11 cellular contexts compared by ENCODE assay signal in the genomic region with DNA sequence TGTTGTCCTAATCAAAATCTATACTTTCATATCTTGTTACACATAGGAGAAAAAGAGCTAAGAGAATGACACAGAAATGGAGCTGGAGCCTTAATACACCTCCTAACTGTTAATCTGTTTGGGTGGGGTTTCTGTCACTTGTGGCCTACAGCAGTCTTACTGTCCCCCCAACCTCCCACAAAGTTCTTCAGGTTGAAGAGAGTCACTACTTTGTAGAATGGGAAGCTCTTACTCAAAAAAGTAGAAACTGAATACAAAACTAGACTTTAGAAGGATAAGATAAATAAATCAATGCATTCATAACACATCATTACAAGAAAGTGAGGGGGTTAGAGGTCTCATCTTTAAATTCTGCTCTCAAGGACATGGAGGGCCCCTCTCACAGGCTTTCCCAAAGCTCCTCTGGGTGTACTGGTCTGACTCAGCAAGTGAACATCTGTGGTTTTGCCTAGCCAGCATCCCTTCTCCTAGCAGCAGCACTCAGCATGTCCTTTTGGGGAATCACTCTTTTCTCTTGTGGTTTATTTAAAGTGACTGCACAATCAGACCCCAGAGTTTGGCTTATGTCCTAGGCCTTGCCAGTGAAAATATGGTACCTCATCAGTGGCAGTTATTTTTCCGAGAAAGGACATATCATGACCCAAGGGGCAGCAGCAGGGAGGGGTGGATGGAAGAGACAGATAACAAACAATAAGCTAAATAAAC. TPM values are rescaled to one million over a fixed set of nuclear protein-coding genes. Genes with fewer than 3 reads are reported as not detected.
DNase-seq lines count a peak whose midpoint lies in the region; ATAC-seq and TF ChIP-seq lines count a peak whose summit lies in the region.
"Had no signal": no experiment of that assay in that cellular context is flagged by ENCODE, and none has a peak within 500 bp of the region (broad histone marks: within the 10 kb centered on the region; RNA-seq: fewer than 3 reads in every experiment).

No MANE protein-coding gene starts in this region.

- H3K4me3 Mint-ChIP-seq in activated naive CD8-positive, alpha-beta T cell treated with anti-CD3 and anti-CD28 coated beads, Interleukin-2, amount 50 U/mL, for 24 hours, result peak overlapping the region; percentile 46
- peak overlapping the region in 9 of 10 donors; percentile 68 to 93 (median 79) for H3K4me3 Mint-ChIP-seq in naive thymus-derived CD4-positive, alpha-beta T cell

- H3K4me1 Mint-ChIP-seq in activated naive CD8-positive, alpha-beta T cell treated with anti-CD3 and anti-CD28 coated beads, Interleukin-2, amount 50 U/mL, for 24 hours, result peaks cover 33% of the 10 kb centered on the region
- peaks cover 18 to 34% (median 29%) of the 10 kb centered on the region in 7 donors for H3K4me1 Mint-ChIP-seq in naive thymus-derived CD4-positive, alpha-beta T cell

- intact Hi-C loops in naive thymus-derived CD4-positive, alpha-beta T cell (cut with micrococcal nuclease), result no loop called here

- no peaks in the 10 kb centered on the region for H3K27me3 ChIP-seq in naive thymus-derived CD4-positive, alpha-beta T cell (ENCODE audit: control insufficient read depth in 2 of 2, insufficient read depth in 2 of 2, low read length in 2 of 2)
- H3K27me3 ChIP-seq in WERI-Rb-1 (ENCODE audit: insufficient read depth, low read depth, severe bottlenecking), result no peaks in the 10 kb centered on the region

- no peaks in the 10 kb centered on the region for H3K9me3 Mint-ChIP-seq in activated naive CD8-positive, alpha-beta T cell treated with anti-CD3 and anti-CD28 coated beads, Interleukin-2, amount 50 U/mL, for 24 hours
- no peaks in the 10 kb centered on the region for H3K9me3 Mint-ChIP-seq in naive thymus-derived CD4-positive, alpha-beta T cell

- CTCF ChIA-PET in naive thymus-derived CD4-positive, alpha-beta T cell (lab: Charles Lee), result interaction anchor here (0.6 to 1.0 kb wide), 2 partner anchors 78 to 870 kb away, joined by 3 read pairs; no protein-coding TSS in a partner anchor

- no peaks in the 10 kb centered on the region for H3K9me3 ChIP-seq in naive thymus-derived CD4-positive, alpha-beta T cell (ENCODE audit: control insufficient read depth in 2 of 3, low read length in 3 of 3)
- H3K9me3 ChIP-seq in WERI-Rb-1 (ENCODE audit: severe bottlenecking), result no peaks in the 10 kb centered on the region

- peaks cover 3% of the 10 kb centered on the region for H3K36me3 Mint-ChIP-seq in activated naive CD8-positive, alpha-beta T cell treated with anti-CD3 and anti-CD28 coated beads, Interleukin-2, amount 50 U/mL, for 24 hours (ENCODE audit: low read depth)
- H3K36me3 Mint-ChIP-seq in naive thymus-derived CD4-positive, alpha-beta T cell, result peaks cover 0 to 2% (median 0%) of the 10 kb centered on the region in 5 donors

- peaks cover 3 to 5% of the 10 kb centered on the region in 2 donors for H3K4me1 ChIP-seq in naive thymus-derived CD4-positive, alpha-beta T cell (ENCODE audit: control insufficient read depth in 2 of 2, insufficient read depth in 2 of 2, low read length in 2 of 2)

- peak overlapping the region; percentile 23 for H3K27ac Mint-ChIP-seq in activated naive CD8-positive, alpha-beta T cell treated with anti-CD3 and anti-CD28 coated beads, Interleukin-2, amount 50 U/mL, for 24 hours
- peak overlapping the region in 7 of 9 donors; percentile 43 to 91 (median 79) for H3K27ac Mint-ChIP-seq in naive thymus-derived CD4-positive, alpha-beta T cell

- POLR2A ChIA-PET in naive thymus-derived CD4-positive, alpha-beta T cell (lab: Charles Lee), result interaction anchor here (0.6 kb wide), 1 partner anchor 78 kb away, joined by 3 read pairs; no protein-coding TSS in a partner anchor

- H3K27me3 Mint-ChIP-seq in activated naive CD8-positive, alpha-beta T cell treated with anti-CD3 and anti-CD28 coated beads, Interleukin-2, amount 50 U/mL, for 24 hours, result peaks cover 8% of the 10 kb centered on the region
- peaks cover 0 to 10% (median 0%) of the 10 kb centered on the region in 5 donors for H3K27me3 Mint-ChIP-seq in naive thymus-derived CD4-positive, alpha-beta T cell

- DNase-seq in EH (ENCODE audit: low read depth) (peak; percentile 87), Kasumi-1 (lab: John Stamatoyannopoulos, UW) (peak; percentile 26 to 27), WERI-Rb-1 (no peak), pons (ENCODE audit: low spot score) (no peak), dermis blood vessel endothelial cell (no peak)
- no peak for DNase-seq in activated naive CD8-positive, alpha-beta T cell treated with anti-CD3 and anti-CD28 coated beads, Interleukin-2, amount 50 U/mL, for 24 hours
- no peak for DNase-seq in naive thymus-derived CD4-positive, alpha-beta T cell
- DNase-seq: foreskin melanocyte; stimulated activated CD4-positive, alpha-beta T cell treated with anti-CD3 and anti-CD28 coated beads, Interleukin-2, amount 100 ng/mL, for 48 hours had no signal

- no peak overlapping the region for H3K4me3 ChIP-seq in naive thymus-derived CD4-positive, alpha-beta T cell (ENCODE audit: low read length)
- no peak overlapping the region for H3K4me3 ChIP-seq in WERI-Rb-1 (ENCODE audit: low read depth, low read length)

- peaks cover 0 to 5% (median 0%) of the 10 kb centered on the region in 3 experiments for H3K36me3 ChIP-seq in naive thymus-derived CD4-positive, alpha-beta T cell (ENCODE audit: control insufficient read depth in 2 of 3, insufficient read depth in 3 of 3, low read length in 3 of 3)
- no peaks in the 10 kb centered on the region for H3K36me3 ChIP-seq in WERI-Rb-1

- no peak for TF ChIP-seq CTCF in WERI-Rb-1 (IDR thresholded peaks at IDR 0.05; ENCODE audit: low read depth, low read length)

- no peak overlapping the region for H3K27ac ChIP-seq in naive thymus-derived CD4-positive, alpha-beta T cell (ENCODE audit: low read depth, low read length)
- H3K27ac ChIP-seq in WERI-Rb-1, result no peak overlapping the region

- peak; percentile 53 for ATAC-seq in activated naive CD8-positive, alpha-beta T cell treated with anti-CD3 and anti-CD28 coated beads, Interleukin-2, amount 50 U/mL, for 24 hours
- ATAC-seq in naive thymus-derived CD4-positive, alpha-beta T cell, result no peak
- ATAC-seq in HG03378 (IDR thresholded peaks at IDR 0.05; ENCODE audit: unreplicated experiment), result no peak
- ATAC-seq: HCT116 had no signal

RNA-seq across cellular contexts. Expression of a gene that starts 2.0 kb away (rescaled TPM):
- 10 to 100 TPM; 11.2 to 41.2 (median 16.1) TPM for total RNA-seq in naive thymus-derived CD4-positive, alpha-beta T cell
- 10 to 100 TPM; 28.2 to 38.7 TPM for polyA plus RNA-seq in naive thymus-derived CD4-positive, alpha-beta T cell
- 22.8 and 32.0 TPM in 2 replicates for total RNA-seq in dermis blood vessel endothelial cell

RNA-seq across cellular contexts. Expression of a gene that starts 27.2 kb away (rescaled TPM):
- total RNA-seq in naive thymus-derived CD4-positive, alpha-beta T cell, result 10 to 100 TPM; 51.3 to 73.3 (median 64.6) TPM
- polyA plus RNA-seq in naive thymus-derived CD4-positive, alpha-beta T cell, result 10 to 100 TPM; 67.1 to 86.6 TPM
- 37.2 and 47.3 TPM in 2 replicates for total RNA-seq in dermis blood vessel endothelial cell

Comparison
In these comparisons a context has a peak if more than half of its experiments do, and no peak if none do; other contexts are left out.
1. DNase-seq: peak in EH (single experiment) and Kasumi-1 (2 of 2); none in activated naive CD8-positive, alpha-beta T cell treated with anti-CD3 and anti-CD28 coated beads, Interleukin-2, amount 50 U/mL, for 24 hours (single experiment), naive thymus-derived CD4-positive, alpha-beta T cell (0 of 9), WERI-Rb-1 (single experiment), pons (single experiment) and dermis blood vessel endothelial cell (single experiment).